1 cellular context compared by ENCODE assay signal in the genomic region with DNA sequence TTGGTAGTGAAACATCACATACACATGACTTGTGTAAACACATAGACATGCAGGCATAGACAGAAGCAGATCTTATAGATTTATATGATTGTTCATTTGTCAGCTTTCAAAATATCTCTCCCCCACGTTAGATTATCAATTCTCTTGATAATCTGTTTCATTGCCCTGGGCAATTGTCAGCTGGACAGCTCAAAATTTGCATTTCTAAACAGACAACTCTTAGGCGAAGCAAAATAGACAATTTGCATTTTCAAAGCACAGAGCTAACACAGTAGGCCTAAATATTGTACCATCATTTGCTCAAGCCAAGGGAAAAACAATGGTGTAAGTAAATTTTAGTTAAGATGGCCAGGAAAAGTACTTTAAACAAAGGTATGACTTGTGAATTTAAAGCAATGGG.
TF ChIP-seq lines count a peak whose summit lies in the region.

No MANE protein-coding gene starts in this region.

TF ChIP-seq in GM23338, 12 proteins besides CTCF, POLR2A, EP300 and RAD21 (continued from another document):
- TF ChIP-seq, protein P1, sequence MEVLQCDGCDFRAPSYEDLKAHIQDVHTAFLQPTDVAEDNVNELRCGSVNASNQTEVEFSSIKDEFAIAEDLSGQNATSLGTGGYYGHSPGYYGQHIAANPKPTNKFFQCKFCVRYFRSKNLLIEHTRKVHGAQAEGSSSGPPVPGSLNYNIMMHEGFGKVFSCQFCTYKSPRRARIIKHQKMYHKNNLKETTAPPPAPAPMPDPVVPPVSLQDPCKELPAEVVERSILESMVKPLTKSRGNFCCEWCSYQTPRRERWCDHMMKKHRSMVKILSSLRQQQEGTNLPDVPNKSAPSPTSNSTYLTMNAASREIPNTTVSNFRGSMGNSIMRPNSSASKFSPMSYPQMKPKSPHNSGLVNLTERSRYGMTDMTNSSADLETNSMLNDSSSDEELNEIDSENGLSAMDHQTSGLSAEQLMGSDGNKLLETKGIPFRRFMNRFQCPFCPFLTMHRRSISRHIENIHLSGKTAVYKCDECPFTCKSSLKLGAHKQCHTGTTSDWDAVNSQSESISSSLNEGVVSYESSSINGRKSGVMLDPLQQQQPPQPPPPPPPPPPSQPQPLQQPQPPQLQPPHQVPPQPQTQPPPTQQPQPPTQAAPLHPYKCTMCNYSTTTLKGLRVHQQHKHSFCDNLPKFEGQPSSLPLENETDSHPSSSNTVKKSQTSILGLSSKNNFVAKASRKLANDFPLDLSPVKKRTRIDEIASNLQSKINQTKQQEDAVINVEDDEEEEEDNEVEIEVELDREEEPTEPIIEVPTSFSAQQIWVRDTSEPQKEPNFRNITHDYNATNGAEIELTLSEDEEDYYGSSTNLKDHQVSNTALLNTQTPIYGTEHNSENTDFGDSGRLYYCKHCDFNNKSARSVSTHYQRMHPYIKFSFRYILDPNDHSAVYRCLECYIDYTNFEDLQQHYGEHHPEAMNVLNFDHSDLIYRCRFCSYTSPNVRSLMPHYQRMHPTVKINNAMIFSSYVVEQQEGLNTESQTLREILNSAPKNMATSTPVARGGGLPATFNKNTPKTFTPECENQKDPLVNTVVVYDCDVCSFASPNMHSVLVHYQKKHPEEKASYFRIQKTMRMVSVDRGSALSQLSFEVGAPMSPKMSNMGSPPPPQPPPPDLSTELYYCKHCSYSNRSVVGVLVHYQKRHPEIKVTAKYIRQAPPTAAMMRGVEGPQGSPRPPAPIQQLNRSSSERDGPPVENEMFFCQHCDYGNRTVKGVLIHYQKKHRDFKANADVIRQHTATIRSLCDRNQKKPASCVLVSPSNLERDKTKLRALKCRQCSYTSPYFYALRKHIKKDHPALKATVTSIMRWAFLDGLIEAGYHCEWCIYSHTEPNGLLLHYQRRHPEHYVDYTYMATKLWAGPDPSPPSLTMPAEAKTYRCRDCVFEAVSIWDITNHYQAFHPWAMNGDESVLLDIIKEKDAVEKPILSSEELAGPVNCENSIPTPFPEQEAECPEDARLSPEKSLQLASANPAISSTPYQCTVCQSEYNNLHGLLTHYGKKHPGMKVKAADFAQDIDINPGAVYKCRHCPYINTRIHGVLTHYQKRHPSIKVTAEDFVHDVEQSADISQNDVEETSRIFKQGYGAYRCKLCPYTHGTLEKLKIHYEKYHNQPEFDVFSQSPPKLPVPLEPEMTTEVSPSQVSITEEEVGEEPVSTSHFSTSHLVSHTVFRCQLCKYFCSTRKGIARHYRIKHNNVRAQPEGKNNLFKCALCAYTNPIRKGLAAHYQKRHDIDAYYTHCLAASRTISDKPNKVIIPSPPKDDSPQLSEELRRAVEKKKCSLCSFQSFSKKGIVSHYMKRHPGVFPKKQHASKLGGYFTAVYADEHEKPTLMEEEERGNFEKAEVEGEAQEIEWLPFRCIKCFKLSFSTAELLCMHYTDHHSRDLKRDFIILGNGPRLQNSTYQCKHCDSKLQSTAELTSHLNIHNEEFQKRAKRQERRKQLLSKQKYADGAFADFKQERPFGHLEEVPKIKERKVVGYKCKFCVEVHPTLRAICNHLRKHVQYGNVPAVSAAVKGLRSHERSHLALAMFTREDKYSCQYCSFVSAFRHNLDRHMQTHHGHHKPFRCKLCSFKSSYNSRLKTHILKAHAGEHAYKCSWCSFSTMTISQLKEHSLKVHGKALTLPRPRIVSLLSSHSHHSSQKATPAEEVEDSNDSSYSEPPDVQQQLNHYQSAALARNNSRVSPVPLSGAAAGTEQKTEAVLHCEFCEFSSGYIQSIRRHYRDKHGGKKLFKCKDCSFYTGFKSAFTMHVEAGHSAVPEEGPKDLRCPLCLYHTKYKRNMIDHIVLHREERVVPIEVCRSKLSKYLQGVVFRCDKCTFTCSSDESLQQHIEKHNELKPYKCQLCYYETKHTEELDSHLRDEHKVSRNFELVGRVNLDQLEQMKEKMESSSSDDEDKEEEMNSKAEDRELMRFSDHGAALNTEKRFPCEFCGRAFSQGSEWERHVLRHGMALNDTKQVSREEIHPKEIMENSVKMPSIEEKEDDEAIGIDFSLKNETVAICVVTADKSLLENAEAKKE (CRISPR knock-in tag; IDR thresholded peaks at IDR 0.05) = no peak
- TF ChIP-seq ZNF331 (CRISPR knock-in tag; IDR thresholded peaks at IDR 0.05; ENCODE audit: low read depth) (no peak), JUNB (IDR thresholded peaks at IDR 0.05; ENCODE audit: unreplicated experiment) (no peak)
TF ChIP-seq in GM23338: peak in this region for 0.
